Comparison of ENCODE assay signal across 16 cellular contexts in the genomic region with DNA sequence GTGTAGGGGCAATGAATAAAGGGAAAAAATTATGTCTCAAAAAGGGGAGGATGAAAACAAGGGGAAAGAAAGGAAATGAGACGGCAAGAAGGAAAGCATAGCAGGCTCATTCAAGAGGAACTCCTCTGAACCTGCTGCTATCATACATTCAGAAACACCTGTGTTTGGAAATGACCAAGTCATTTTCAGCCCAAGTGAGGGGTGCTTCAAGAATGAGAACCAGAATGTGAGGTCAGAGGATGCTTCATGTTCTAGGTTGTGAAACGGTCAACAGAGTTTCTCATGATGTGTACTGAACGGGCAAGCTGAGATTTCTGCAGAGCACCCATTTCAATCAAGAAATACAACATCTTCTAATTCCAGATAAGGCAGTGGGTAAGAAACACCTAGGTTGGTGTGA.
DNase-seq lines count a peak whose midpoint lies in the region; ATAC-seq lines count a peak whose summit lies in the region.
"Had no signal": no experiment of that assay in that cellular context is flagged by ENCODE, and none has a peak within 500 bp of the region (broad histone marks: within the 10 kb centered on the region; RNA-seq: fewer than 3 reads in every experiment).

No MANE protein-coding gene starts in this region.

- no peak overlapping the region for H3K4me3 ChIP-seq in GM23248
- H3K4me3 ChIP-seq: adrenal gland, BLaER1 had no signal

- in situ Hi-C loops in GM23248 (cut with MboI): no loop called here

- H3K36me3 ChIP-seq in GM23248 (ENCODE audit: low read depth): no peaks in the 10 kb centered on the region
- H3K36me3 ChIP-seq: adrenal gland, BLaER1 had no signal

- no peak overlapping the region for H3K4me2 ChIP-seq in GM23248 (ENCODE audit: unreplicated experiment)
- H3K4me2 ChIP-seq: BLaER1 had no signal

- no peak overlapping the region for H3K9ac ChIP-seq in GM23248
- H3K9ac ChIP-seq: BLaER1 had no signal

- H3K27ac ChIP-seq in GM23248: no peak overlapping the region
- H3K27ac ChIP-seq: adrenal gland, BLaER1 had no signal

- WGBS in GM23248 (ENCODE audit: low coverage in 1 of 2, low lambda C conversion rate in 2 of 2, missing lambda C conversion rate in 2 of 2), 2 experiments: 34 to 37% methylated on average over 3 of the region's 3 CpGs

- H3K27me3 ChIP-seq in GM23248 (replicated peaks; ENCODE audit: insufficient read depth): no peaks in the 10 kb centered on the region
- H3K27me3 ChIP-seq: adrenal gland, BLaER1 had no signal

- H3K9me3 ChIP-seq in GM23248 (ENCODE audit: low read depth): no peaks in the 10 kb centered on the region
- H3K9me3 ChIP-seq: adrenal gland had no signal

- H2AFZ ChIP-seq in GM23248: no peak overlapping the region

- no peaks in the 10 kb centered on the region for H3K9me2 ChIP-seq in GM23248 (ENCODE audit: insufficient read depth)

- H4K20me1 ChIP-seq in GM23248 (ENCODE audit: insufficient read depth): no peaks in the 10 kb centered on the region; the same call in 1 of the 2 replicates
- H4K20me1 ChIP-seq: BLaER1 had no signal

- DNase-seq in NCI-H748 treated with DMSO at 0.1 percent for 48 hours (lab: John Stamatoyannopoulos, UW): no peak
- no peak for DNase-seq in COR-L47 (lab: John Stamatoyannopoulos, UW)
- no peak for DNase-seq in NCI-H526 (lab: John Stamatoyannopoulos, UW)
- DNase-seq in GM23248: no peak
- DNase-seq: activated T-cell treated with anti-CD3 and anti-CD28 coated beads for 4 hours, adrenal gland, erythroblast, hippocampal formation, NCI-H2081, substantia nigra had no signal

- no peaks in the 10 kb centered on the region for H3F3A ChIP-seq in GM23248 (ENCODE audit: insufficient read depth)

- ATAC-seq in GM18858 (IDR thresholded peaks at IDR 0.05; ENCODE audit: unreplicated experiment): peak; percentile 77
- peak; percentile 38 for ATAC-seq in GM21515 (IDR thresholded peaks at IDR 0.05; ENCODE audit: unreplicated experiment)
- peak; percentile 35 for ATAC-seq in HG02938 (IDR thresholded peaks at IDR 0.05; ENCODE audit: unreplicated experiment)
- ATAC-seq in HG03565 (IDR thresholded peaks at IDR 0.05; ENCODE audit: unreplicated experiment): peak; percentile 78
- ATAC-seq: SK-N-SH treated with all-trans-retinoic acid at 6 μM for 48 hours had no signal

- no peaks in the 10 kb centered on the region for H3K79me2 ChIP-seq in GM23248 (ENCODE audit: insufficient read depth)

- no peaks in the 10 kb centered on the region for H3K4me1 ChIP-seq in GM23248 (ENCODE audit: insufficient read depth)
- H3K4me1 ChIP-seq: adrenal gland, BLaER1 had no signal
